ENCODE assay signal across 2 cellular contexts in the genomic region with DNA sequence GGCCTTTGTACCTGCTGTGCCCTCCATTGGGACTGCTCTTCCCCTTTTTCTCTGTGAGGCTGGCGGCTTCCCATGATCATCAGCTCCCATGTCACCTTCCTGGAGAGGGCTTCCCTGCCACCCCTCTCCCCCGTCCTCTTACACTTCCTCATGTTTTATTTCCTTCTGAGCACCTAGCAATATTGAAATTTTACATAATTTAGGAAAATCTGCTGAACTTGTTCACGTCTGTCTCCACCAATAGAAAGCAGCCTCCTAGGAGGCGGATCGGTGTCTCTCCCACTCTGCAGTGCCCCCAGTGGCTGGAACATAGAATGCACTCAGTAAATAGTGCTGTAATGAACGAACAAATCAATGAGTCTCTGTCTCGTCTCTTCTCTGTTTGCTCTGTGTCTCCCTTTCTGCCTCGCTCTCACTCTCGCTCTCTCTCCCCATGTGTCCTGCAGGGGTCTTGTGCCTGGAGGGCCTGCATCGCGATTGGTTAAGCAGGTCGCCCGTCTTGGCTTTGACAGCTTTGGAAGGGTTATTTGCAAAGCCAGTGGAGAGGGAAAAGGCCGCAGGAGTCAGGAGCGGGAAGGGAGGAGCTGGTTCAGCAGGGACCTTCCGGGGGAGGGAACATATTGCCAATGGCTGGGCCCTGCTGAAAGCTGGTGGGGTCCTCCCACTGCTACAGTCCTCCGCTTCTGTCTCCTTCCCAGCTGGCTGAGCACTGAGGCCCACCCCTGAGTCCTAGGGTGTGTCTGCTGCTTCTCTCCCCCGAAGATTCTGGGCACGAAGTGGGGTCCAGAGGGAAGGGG.
TF ChIP-seq lines count a peak whose summit lies in the region.

No MANE protein-coding gene starts in this region.

TF ChIP-seq in A549, 52 proteins besides CTCF, POLR2A, EP300 and RAD21:
- TF ChIP-seq CBX2 (IDR thresholded peaks at IDR 0.05; ENCODE audit: borderline replicate concordance, low read depth) (no peak), CHD4 (IDR thresholded peaks at IDR 0.05; ENCODE audit: borderline replicate concordance) (no peak), MYC (IDR thresholded peaks at IDR 0.05; ENCODE audit: borderline replicate concordance, low read length) (no peak), TFCP2L1 (CRISPR knock-in tag; IDR thresholded peaks at IDR 0.05) (no peak), NFE2L2 (conservative IDR thresholded peaks at IDR 0.05; ENCODE audit: low read length) (no peak), NPAS2 (CRISPR knock-in tag; IDR thresholded peaks at IDR 0.05; ENCODE audit: borderline replicate concordance) (no peak), CEBPB (IDR thresholded peaks at IDR 0.05) (no peak), HEYL (CRISPR knock-in tag; IDR thresholded peaks at IDR 0.05) (no peak), SREBF2 (IDR thresholded peaks at IDR 0.05) (no peak), GATA3 (IDR thresholded peaks at IDR 0.05; ENCODE audit: borderline replicate concordance) (no peak), CHD2 (IDR thresholded peaks at IDR 0.05; ENCODE audit: low read length, partially characterized antibody) (no peak), BHLHE40 (IDR thresholded peaks at IDR 0.05; ENCODE audit: low read depth, low read length) (no peak), MAFK (IDR thresholded peaks at IDR 0.05; ENCODE audit: partially characterized antibody) (no peak)
- TF ChIP-seq, protein P1, sequence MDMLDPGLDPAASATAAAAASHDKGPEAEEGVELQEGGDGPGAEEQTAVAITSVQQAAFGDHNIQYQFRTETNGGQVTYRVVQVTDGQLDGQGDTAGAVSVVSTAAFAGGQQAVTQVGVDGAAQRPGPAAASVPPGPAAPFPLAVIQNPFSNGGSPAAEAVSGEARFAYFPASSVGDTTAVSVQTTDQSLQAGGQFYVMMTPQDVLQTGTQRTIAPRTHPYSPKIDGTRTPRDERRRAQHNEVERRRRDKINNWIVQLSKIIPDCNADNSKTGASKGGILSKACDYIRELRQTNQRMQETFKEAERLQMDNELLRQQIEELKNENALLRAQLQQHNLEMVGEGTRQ (IDR thresholded peaks at IDR 0.05) = no peak
- TF ChIP-seq, protein P2, sequence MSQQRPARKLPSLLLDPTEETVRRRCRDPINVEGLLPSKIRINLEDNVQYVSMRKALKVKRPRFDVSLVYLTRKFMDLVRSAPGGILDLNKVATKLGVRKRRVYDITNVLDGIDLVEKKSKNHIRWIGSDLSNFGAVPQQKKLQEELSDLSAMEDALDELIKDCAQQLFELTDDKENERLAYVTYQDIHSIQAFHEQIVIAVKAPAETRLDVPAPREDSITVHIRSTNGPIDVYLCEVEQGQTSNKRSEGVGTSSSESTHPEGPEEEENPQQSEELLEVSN (IDR thresholded peaks at IDR 0.05; ENCODE audit: borderline replicate concordance, low read depth) = no peak

TF ChIP-seq in K562, 482 proteins besides CTCF, POLR2A, EP300 and RAD21:
- TF ChIP-seq XRCC5 (IDR thresholded peaks at IDR 0.05; ENCODE audit: low read depth, low read length) (0 out of 2 replicates have a peak, but pooled peaks have one; percentile 52), PCBP2 (IDR thresholded peaks at IDR 0.05; ENCODE audit: low read depth, low read length, poor library complexity, severe bottlenecking) (no peak), FOXA1 (IDR thresholded peaks at IDR 0.05; ENCODE audit: borderline replicate concordance) (peak; percentile 40; the same call in 1 of the 2 replicates), NR2C1 (IDR thresholded peaks at IDR 0.05) (no peak), NR2C1 (tag; IDR thresholded peaks at IDR 0.05) (no peak), SPI1 (IDR thresholded peaks at IDR 0.05; ENCODE audit: borderline replicate concordance, low read depth, low read length) (peak; percentile 88), TEAD1 (CRISPR knock-in tag; IDR thresholded peaks at IDR 0.05) (0 out of 4 replicates have a peak, but pooled peaks of 1 of the 2 experiments have one; percentile 27), ATF1 (CRISPR knock-in tag; IDR thresholded peaks at IDR 0.05) (no peak), ATF1 (tag; IDR thresholded peaks at IDR 0.05) (peak; percentile 14; the same call in 1 of the 2 replicates), GABPB1 (CRISPR knock-in tag; IDR thresholded peaks at IDR 0.05) (peak; percentile 37; the same call in 1 of the 2 replicates), FOXA3 (CRISPR knock-in tag; conservative IDR thresholded peaks at IDR 0.05 in 1 of 2, IDR thresholded peaks at IDR 0.05 in 1 of 2) (peak; percentile 86), ZFX (CRISPR knock-in tag; IDR thresholded peaks at IDR 0.05) (0 out of 2 replicates have a peak, but pooled peaks have one; percentile 27), TBP (optimal IDR thresholded peaks at IDR 0.05; ENCODE audit: low read depth, low read length) (peak; percentile 30), PYGO2 (tag; IDR thresholded peaks at IDR 0.05) (no peak)
- TF ChIP-seq, protein P3, sequence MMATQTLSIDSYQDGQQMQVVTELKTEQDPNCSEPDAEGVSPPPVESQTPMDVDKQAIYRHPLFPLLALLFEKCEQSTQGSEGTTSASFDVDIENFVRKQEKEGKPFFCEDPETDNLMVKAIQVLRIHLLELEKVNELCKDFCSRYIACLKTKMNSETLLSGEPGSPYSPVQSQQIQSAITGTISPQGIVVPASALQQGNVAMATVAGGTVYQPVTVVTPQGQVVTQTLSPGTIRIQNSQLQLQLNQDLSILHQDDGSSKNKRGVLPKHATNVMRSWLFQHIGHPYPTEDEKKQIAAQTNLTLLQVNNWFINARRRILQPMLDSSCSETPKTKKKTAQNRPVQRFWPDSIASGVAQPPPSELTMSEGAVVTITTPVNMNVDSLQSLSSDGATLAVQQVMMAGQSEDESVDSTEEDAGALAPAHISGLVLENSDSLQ (IDR thresholded peaks at IDR 0.05) = peak; percentile 43; the same call in 1 of the 2 replicates
- TF ChIP-seq, protein P4, sequence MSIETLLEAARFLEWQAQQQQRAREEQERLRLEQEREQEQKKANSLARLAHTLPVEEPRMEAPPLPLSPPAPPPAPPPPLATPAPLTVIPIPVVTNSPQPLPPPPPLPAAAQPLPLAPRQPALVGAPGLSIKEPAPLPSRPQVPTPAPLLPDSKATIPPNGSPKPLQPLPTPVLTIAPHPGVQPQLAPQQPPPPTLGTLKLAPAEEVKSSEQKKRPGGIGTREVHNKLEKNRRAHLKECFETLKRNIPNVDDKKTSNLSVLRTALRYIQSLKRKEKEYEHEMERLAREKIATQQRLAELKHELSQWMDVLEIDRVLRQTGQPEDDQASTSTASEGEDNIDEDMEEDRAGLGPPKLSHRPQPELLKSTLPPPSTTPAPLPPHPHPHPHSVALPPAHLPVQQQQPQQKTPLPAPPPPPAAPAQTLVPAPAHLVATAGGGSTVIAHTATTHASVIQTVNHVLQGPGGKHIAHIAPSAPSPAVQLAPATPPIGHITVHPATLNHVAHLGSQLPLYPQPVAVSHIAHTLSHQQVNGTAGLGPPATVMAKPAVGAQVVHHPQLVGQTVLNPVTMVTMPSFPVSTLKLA (conservative IDR thresholded peaks at IDR 0.05) = 0 out of 4 replicates have a peak, but pooled peaks of 1 of the 2 experiments have one; percentile 15
- TF ChIP-seq, protein P5, sequence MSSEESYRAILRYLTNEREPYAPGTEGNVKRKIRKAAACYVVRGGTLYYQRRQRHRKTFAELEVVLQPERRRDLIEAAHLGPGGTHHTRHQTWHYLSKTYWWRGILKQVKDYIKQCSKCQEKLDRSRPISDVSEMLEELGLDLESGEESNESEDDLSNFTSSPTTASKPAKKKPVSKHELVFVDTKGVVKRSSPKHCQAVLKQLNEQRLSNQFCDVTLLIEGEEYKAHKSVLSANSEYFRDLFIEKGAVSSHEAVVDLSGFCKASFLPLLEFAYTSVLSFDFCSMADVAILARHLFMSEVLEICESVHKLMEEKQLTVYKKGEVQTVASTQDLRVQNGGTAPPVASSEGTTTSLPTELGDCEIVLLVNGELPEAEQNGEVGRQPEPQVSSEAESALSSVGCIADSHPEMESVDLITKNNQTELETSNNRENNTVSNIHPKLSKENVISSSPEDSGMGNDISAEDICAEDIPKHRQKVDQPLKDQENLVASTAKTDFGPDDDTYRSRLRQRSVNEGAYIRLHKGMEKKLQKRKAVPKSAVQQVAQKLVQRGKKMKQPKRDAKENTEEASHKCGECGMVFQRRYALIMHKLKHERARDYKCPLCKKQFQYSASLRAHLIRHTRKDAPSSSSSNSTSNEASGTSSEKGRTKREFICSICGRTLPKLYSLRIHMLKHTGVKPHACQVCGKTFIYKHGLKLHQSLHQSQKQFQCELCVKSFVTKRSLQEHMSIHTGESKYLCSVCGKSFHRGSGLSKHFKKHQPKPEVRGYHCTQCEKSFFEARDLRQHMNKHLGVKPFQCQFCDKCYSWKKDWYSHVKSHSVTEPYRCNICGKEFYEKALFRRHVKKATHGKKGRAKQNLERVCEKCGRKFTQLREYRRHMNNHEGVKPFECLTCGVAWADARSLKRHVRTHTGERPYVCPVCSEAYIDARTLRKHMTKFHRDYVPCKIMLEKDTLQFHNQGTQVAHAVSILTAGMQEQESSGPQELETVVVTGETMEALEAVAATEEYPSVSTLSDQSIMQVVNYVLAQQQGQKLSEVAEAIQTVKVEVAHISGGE (CRISPR knock-in tag; IDR thresholded peaks at IDR 0.05) = 0 out of 6 replicates have a peak, but pooled peaks of 1 of the 3 experiments have one; percentile 39
- TF ChIP-seq, protein P6, sequence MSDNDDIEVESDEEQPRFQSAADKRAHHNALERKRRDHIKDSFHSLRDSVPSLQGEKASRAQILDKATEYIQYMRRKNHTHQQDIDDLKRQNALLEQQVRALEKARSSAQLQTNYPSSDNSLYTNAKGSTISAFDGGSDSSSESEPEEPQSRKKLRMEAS (CRISPR knock-in tag; IDR thresholded peaks at IDR 0.05) = peak; percentile 31; the same call in 1 of the 2 replicates
- TF ChIP-seq, protein P7, sequence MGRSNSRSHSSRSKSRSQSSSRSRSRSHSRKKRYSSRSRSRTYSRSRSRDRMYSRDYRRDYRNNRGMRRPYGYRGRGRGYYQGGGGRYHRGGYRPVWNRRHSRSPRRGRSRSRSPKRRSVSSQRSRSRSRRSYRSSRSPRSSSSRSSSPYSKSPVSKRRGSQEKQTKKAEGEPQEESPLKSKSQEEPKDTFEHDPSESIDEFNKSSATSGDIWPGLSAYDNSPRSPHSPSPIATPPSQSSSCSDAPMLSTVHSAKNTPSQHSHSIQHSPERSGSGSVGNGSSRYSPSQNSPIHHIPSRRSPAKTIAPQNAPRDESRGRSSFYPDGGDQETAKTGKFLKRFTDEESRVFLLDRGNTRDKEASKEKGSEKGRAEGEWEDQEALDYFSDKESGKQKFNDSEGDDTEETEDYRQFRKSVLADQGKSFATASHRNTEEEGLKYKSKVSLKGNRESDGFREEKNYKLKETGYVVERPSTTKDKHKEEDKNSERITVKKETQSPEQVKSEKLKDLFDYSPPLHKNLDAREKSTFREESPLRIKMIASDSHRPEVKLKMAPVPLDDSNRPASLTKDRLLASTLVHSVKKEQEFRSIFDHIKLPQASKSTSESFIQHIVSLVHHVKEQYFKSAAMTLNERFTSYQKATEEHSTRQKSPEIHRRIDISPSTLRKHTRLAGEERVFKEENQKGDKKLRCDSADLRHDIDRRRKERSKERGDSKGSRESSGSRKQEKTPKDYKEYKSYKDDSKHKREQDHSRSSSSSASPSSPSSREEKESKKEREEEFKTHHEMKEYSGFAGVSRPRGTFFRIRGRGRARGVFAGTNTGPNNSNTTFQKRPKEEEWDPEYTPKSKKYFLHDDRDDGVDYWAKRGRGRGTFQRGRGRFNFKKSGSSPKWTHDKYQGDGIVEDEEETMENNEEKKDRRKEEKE (IDR thresholded peaks at IDR 0.05; ENCODE audit: borderline replicate concordance in 1 of 2, control insufficient read depth in 1 of 2, low read depth in 2 of 2, low read length in 1 of 2) = no peak
